ENCODE assay signal across 26 cellular contexts in genomic region chr2:12858786-12859185, GRCh38.
"Had no signal": no experiment of that assay in that cellular context is flagged by ENCODE, and none has a peak within 500 bp of the region (broad histone marks: within the 10 kb centered on the region; RNA-seq: fewer than 3 reads in every experiment).

No MANE protein-coding gene starts in this region.

- H3K4me1 ChIP-seq: body of pancreas, gastroesophageal sphincter, parathyroid adenoma, right atrium auricular region, tibial artery had no signal

- H3K27me3 ChIP-seq: body of pancreas, esophagus squamous epithelium, gastroesophageal sphincter, hepatocyte, right atrium auricular region, suprapubic skin, tibial artery, upper lobe of right lung had no signal

- H3K27ac ChIP-seq: body of pancreas, esophagus squamous epithelium, gastroesophageal sphincter, hepatocyte, parathyroid adenoma, right atrium auricular region, suprapubic skin, tibial artery, upper lobe of right lung had no signal

- H3K79me2 ChIP-seq: hepatocyte, parathyroid adenoma had no signal

- H3K4me2 ChIP-seq: hepatocyte had no signal

- H3K36me3 ChIP-seq: esophagus squamous epithelium, gastroesophageal sphincter, right atrium auricular region, suprapubic skin, tibial artery, upper lobe of right lung had no signal

- ATAC-seq: activated CD4-positive, alpha-beta T cell treated with anti-CD3 and anti-CD28 coated beads for 36 hours; activated naive CD4-positive, alpha-beta T cell treated with anti-CD3 and anti-CD28 coated beads, Interleukin-2, amount 50 U/mL, for 72 hours; activated T-cell treated with anti-CD3 and anti-CD28 coated beads, Interleukin-2, amount 50 U/mL, for 72 hours; body of pancreas; gastroesophageal sphincter; left colon; naive thymus-derived CD4-positive, alpha-beta T cell; upper lobe of right lung had no signal

- H3K9me3 ChIP-seq: suprapubic skin, tibial artery had no signal

- H2AFZ ChIP-seq: hepatocyte, parathyroid adenoma had no signal

- DNase-seq: activated CD4-positive, alpha-beta T cell treated with anti-CD3 and anti-CD28 coated beads for 36 hours; activated CD4-positive, CD25-positive, alpha-beta regulatory T cell; activated naive CD4-positive, alpha-beta T cell; activated T-cell treated with anti-CD3 and anti-CD28 coated beads for 4 hours; activated T-cell treated with anti-CD3 and anti-CD28 coated beads, Interleukin-2, amount 50 U/mL, for 72 hours; anterior cingulate cortex; body of pancreas; dermis blood vessel endothelial cell; effector CD4-positive, alpha-beta T cell; esophagus squamous epithelium; kidney; left colon; midbrain; naive thymus-derived CD4-positive, alpha-beta T cell; nucleus accumbens; stimulated activated CD4-positive, alpha-beta T cell treated with anti-CD3 and anti-CD28 coated beads, Interleukin-15, amount 100 ng/mL, for 24 hours; stimulated activated CD4-positive, alpha-beta T cell treated with anti-CD3 and anti-CD28 coated beads, Interleukin-2, amount 100 ng/mL, for 24 hours; stimulated activated naive CD4-positive, alpha-beta T cell; tibial artery; upper lobe of right lung had no signal

- H3K4me3 ChIP-seq: body of pancreas, esophagus squamous epithelium, gastroesophageal sphincter, hepatocyte, right atrium auricular region, suprapubic skin, tibial artery, upper lobe of right lung had no signal

- H3K9ac ChIP-seq: parathyroid adenoma had no signal
